1 cellular context compared by ENCODE assay signal in genomic region chr7:151833691-151834090, GRCh38.
TF ChIP-seq lines count a peak whose summit lies in the region.

No MANE protein-coding gene starts in this region.

TF ChIP-seq in GM23338, 12 proteins besides CTCF, POLR2A, EP300 and RAD21 (continued from another document):
- TF ChIP-seq, protein P1, sequence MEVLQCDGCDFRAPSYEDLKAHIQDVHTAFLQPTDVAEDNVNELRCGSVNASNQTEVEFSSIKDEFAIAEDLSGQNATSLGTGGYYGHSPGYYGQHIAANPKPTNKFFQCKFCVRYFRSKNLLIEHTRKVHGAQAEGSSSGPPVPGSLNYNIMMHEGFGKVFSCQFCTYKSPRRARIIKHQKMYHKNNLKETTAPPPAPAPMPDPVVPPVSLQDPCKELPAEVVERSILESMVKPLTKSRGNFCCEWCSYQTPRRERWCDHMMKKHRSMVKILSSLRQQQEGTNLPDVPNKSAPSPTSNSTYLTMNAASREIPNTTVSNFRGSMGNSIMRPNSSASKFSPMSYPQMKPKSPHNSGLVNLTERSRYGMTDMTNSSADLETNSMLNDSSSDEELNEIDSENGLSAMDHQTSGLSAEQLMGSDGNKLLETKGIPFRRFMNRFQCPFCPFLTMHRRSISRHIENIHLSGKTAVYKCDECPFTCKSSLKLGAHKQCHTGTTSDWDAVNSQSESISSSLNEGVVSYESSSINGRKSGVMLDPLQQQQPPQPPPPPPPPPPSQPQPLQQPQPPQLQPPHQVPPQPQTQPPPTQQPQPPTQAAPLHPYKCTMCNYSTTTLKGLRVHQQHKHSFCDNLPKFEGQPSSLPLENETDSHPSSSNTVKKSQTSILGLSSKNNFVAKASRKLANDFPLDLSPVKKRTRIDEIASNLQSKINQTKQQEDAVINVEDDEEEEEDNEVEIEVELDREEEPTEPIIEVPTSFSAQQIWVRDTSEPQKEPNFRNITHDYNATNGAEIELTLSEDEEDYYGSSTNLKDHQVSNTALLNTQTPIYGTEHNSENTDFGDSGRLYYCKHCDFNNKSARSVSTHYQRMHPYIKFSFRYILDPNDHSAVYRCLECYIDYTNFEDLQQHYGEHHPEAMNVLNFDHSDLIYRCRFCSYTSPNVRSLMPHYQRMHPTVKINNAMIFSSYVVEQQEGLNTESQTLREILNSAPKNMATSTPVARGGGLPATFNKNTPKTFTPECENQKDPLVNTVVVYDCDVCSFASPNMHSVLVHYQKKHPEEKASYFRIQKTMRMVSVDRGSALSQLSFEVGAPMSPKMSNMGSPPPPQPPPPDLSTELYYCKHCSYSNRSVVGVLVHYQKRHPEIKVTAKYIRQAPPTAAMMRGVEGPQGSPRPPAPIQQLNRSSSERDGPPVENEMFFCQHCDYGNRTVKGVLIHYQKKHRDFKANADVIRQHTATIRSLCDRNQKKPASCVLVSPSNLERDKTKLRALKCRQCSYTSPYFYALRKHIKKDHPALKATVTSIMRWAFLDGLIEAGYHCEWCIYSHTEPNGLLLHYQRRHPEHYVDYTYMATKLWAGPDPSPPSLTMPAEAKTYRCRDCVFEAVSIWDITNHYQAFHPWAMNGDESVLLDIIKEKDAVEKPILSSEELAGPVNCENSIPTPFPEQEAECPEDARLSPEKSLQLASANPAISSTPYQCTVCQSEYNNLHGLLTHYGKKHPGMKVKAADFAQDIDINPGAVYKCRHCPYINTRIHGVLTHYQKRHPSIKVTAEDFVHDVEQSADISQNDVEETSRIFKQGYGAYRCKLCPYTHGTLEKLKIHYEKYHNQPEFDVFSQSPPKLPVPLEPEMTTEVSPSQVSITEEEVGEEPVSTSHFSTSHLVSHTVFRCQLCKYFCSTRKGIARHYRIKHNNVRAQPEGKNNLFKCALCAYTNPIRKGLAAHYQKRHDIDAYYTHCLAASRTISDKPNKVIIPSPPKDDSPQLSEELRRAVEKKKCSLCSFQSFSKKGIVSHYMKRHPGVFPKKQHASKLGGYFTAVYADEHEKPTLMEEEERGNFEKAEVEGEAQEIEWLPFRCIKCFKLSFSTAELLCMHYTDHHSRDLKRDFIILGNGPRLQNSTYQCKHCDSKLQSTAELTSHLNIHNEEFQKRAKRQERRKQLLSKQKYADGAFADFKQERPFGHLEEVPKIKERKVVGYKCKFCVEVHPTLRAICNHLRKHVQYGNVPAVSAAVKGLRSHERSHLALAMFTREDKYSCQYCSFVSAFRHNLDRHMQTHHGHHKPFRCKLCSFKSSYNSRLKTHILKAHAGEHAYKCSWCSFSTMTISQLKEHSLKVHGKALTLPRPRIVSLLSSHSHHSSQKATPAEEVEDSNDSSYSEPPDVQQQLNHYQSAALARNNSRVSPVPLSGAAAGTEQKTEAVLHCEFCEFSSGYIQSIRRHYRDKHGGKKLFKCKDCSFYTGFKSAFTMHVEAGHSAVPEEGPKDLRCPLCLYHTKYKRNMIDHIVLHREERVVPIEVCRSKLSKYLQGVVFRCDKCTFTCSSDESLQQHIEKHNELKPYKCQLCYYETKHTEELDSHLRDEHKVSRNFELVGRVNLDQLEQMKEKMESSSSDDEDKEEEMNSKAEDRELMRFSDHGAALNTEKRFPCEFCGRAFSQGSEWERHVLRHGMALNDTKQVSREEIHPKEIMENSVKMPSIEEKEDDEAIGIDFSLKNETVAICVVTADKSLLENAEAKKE (CRISPR knock-in tag; IDR thresholded peaks at IDR 0.05) = no peak
- TF ChIP-seq EZH2 (IDR thresholded peaks at IDR 0.05; ENCODE audit: low read depth, unreplicated experiment) (no peak), EZH2phosphoT487 (IDR thresholded peaks at IDR 0.05; ENCODE audit: unreplicated experiment) (no peak), ZNF114 (CRISPR knock-in tag; IDR thresholded peaks at IDR 0.05) (no peak), JUNB (IDR thresholded peaks at IDR 0.05; ENCODE audit: unreplicated experiment) (no peak)
- TF ChIP-seq, protein P2, sequence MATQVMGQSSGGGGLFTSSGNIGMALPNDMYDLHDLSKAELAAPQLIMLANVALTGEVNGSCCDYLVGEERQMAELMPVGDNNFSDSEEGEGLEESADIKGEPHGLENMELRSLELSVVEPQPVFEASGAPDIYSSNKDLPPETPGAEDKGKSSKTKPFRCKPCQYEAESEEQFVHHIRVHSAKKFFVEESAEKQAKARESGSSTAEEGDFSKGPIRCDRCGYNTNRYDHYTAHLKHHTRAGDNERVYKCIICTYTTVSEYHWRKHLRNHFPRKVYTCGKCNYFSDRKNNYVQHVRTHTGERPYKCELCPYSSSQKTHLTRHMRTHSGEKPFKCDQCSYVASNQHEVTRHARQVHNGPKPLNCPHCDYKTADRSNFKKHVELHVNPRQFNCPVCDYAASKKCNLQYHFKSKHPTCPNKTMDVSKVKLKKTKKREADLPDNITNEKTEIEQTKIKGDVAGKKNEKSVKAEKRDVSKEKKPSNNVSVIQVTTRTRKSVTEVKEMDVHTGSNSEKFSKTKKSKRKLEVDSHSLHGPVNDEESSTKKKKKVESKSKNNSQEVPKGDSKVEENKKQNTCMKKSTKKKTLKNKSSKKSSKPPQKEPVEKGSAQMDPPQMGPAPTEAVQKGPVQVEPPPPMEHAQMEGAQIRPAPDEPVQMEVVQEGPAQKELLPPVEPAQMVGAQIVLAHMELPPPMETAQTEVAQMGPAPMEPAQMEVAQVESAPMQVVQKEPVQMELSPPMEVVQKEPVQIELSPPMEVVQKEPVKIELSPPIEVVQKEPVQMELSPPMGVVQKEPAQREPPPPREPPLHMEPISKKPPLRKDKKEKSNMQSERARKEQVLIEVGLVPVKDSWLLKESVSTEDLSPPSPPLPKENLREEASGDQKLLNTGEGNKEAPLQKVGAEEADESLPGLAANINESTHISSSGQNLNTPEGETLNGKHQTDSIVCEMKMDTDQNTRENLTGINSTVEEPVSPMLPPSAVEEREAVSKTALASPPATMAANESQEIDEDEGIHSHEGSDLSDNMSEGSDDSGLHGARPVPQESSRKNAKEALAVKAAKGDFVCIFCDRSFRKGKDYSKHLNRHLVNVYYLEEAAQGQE (IDR thresholded peaks at IDR 0.05; ENCODE audit: unreplicated experiment) = no peak
